In the genomic region with DNA sequence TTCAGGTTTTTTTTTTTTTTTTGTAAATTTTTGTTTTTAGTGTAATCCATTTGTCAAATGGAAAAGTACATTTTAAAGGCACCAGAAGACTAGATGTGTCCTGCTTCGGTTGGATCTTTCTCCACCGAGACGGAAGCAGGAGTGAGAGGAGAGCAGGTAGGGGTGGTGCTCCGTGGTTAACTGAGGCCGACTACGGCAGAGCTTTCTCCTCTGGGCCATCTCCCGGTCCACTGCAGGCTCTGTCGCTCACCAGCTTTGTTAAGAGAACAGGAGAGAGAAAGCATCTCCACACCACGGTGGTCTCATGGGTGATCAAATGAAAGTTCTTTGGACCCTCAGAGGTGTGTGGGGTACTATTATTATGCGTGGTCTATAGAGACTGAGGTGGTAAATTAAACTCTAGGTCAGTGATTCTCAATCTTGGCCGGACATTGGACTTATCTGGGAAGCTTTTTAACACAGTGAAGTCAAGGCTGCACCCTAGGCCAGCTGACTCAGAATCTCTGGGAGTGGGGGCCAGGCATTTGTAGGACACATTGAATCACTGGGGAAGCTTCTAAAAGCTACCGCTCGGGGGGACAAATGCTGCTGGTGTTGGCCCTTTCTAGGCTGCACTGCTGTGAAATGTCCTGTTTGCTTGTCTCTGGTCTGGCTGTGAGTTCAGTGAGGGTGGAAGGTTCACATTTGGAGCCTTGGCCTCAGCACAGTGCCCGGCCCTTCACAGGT, we compare ENCODE assay signal across 15 cellular contexts. TPM values are rescaled to one million over a fixed set of nuclear protein-coding genes. Genes with fewer than 3 reads are reported as not detected.
DNase-seq lines count a peak whose midpoint lies in the region; ATAC-seq, FAIRE-seq and TF ChIP-seq lines count a peak whose summit lies in the region.
"Had no signal": no experiment of that assay in that cellular context is flagged by ENCODE, and none has a peak within 500 bp of the region (broad histone marks: within the 10 kb centered on the region; RNA-seq: fewer than 3 reads in every experiment).

No MANE protein-coding gene starts in this region.

- H4K91ac ChIP-seq in neuronal stem cell (ENCODE audit: low read depth, low read length, poor library complexity) = no peak overlapping the region

- H3K36me3 ChIP-seq in adrenal gland (replicated peaks in 1 of 2) = no peaks in the 10 kb centered on the region
- H3K36me3 ChIP-seq in neuronal stem cell (replicated peaks in 1 of 2; ENCODE audit: control insufficient read depth in 2 of 2, insufficient read depth in 2 of 2, low read length in 2 of 2) = no peaks in the 10 kb centered on the region
- no peaks in the 10 kb centered on the region for H3K36me3 ChIP-seq in upper lobe of right lung

- H4K8ac ChIP-seq in neuronal stem cell (ENCODE audit: low read depth, low read length) = no peak overlapping the region

- H3K14ac ChIP-seq in neuronal stem cell (ENCODE audit: low read length) = no peak overlapping the region

- H3K4me2 ChIP-seq in neuronal stem cell (ENCODE audit: insufficient read depth, low read length, poor library complexity, severe bottlenecking) = no peak overlapping the region
- H3K4me2 ChIP-seq: GM23338 had no signal

- no peaks in the 10 kb centered on the region for H3K9me3 ChIP-seq in adrenal gland (replicated peaks in 1 of 3)
- no peaks in the 10 kb centered on the region for H3K9me3 ChIP-seq in neuronal stem cell (replicated peaks in 1 of 2; ENCODE audit: control insufficient read depth in 2 of 2, insufficient read depth in 1 of 2, low read depth in 1 of 2, low read length in 2 of 2)
- no peaks in the 10 kb centered on the region for H3K9me3 ChIP-seq in upper lobe of right lung

- DNase-seq in adrenal gland = peak; percentile 54 to 82 (median 79)
- DNase-seq in fibroblast of villous mesenchyme (ENCODE audit: low read depth) = peak; percentile 25
- DNase-seq in neuronal stem cell (ENCODE audit: low spot score) = no peak
- no peak for DNase-seq in upper lobe of right lung
- DNase-seq in RCC 7860 (ENCODE audit: low spot score) = no peak
- DNase-seq in NCI-H2107 (lab: John Stamatoyannopoulos, UW) = no peak
- DNase-seq: activated CD4-positive, CD25-positive, alpha-beta regulatory T cell treated with anti-CD3 and anti-CD28 coated beads, Interleukin-2, amount 50 U/mL, for 72 hours; activated gamma-delta T cell; GDM1; KG1; SIG-M5 had no signal

- peak overlapping the region; percentile 5 for H2BK15ac ChIP-seq in neuronal stem cell (ENCODE audit: low read length)

- WGBS in adrenal gland, 4 donors = 60 to 72% (median 64%) methylated on average over 12 to 14 of the region's 14 CpGs
- WGBS in neuronal stem cell (ENCODE audit: extremely low coverage in 2 of 2, insufficient read length in 2 of 2, insufficient replicate concordance in 1 of 2), 2 donors = no CpG with 5 or more reads among the region's 14 CpGs

- FAIRE-seq in RCC 7860 (lab: Jason Lieb, UNC) = no peak

- H3K27me3 ChIP-seq in adrenal gland = no peaks in the 10 kb centered on the region
- no peaks in the 10 kb centered on the region for H3K27me3 ChIP-seq in neuronal stem cell (ENCODE audit: control insufficient read depth in 3 of 3, insufficient read depth in 3 of 3, low read depth in 1 of 3, low read length in 3 of 3)
- H3K27me3 ChIP-seq in upper lobe of right lung = no peaks in the 10 kb centered on the region

- H3K18ac ChIP-seq in neuronal stem cell (ENCODE audit: low read length) = peak overlapping the region; percentile 45

- H2BK5ac ChIP-seq in neuronal stem cell (ENCODE audit: low read length) = peak overlapping the region; percentile 22

- H2BK120ac ChIP-seq in neuronal stem cell (ENCODE audit: low read depth, low read length) = no peak overlapping the region

- H3K4me1 ChIP-seq in adrenal gland (replicated peaks in 1 of 2) = peaks cover 30 to 57% of the 10 kb centered on the region in 2 donors
- peaks cover 30% of the 10 kb centered on the region in 2 donors for H3K4me1 ChIP-seq in neuronal stem cell (ENCODE audit: control insufficient read depth in 2 of 2, insufficient read depth in 1 of 2, low read depth in 1 of 2, low read length in 2 of 2)
- peaks cover 47% of the 10 kb centered on the region for H3K4me1 ChIP-seq in upper lobe of right lung

- H3K4me3 ChIP-seq in adrenal gland (no peak overlapping the region), fibroblast of villous mesenchyme (ENCODE audit: low read depth, low read length) (no peak overlapping the region), neuronal stem cell (ENCODE audit: low read length in 2 of 2) (no peak overlapping the region), upper lobe of right lung (no peak overlapping the region)
- H3K4me3 ChIP-seq: GM23338 had no signal

- no peak overlapping the region for H2AFZ ChIP-seq in neuronal stem cell (ENCODE audit: low read length)
- H2AFZ ChIP-seq: GM23338 had no signal

- TF ChIP-seq CTCF in adrenal gland (IDR thresholded peaks at IDR 0.05) (no peak), fibroblast of villous mesenchyme (IDR thresholded peaks at IDR 0.05; ENCODE audit: insufficient read depth, low read depth, low read length) (no peak), upper lobe of right lung (IDR thresholded peaks at IDR 0.05) (no peak)

- no peak overlapping the region for H2BK12ac ChIP-seq in neuronal stem cell (ENCODE audit: low read length)

- H3K79me1 ChIP-seq in neuronal stem cell (ENCODE audit: low read depth, low read length) = no peaks in the 10 kb centered on the region

- no peak overlapping the region for H3K9ac ChIP-seq in neuronal stem cell (ENCODE audit: low read depth, low read length, poor library complexity)

- TF ChIP-seq POLR2A in adrenal gland (IDR thresholded peaks at IDR 0.05) = no peak

- H3K27ac ChIP-seq in adrenal gland (peak overlapping the region in 2 of 5 donors; percentile 79 to 84), neuronal stem cell (replicated peaks; ENCODE audit: low read length) (no peak overlapping the region), upper lobe of right lung (peak overlapping the region; percentile 81)

- no peak overlapping the region for H3K23ac ChIP-seq in neuronal stem cell (ENCODE audit: low read depth, low read length, poor library complexity)

- intact Hi-C loops in adrenal gland (cut with DNase I) (no loop called here), upper lobe of right lung (cut with DNase I) (no loop called here)

- ATAC-seq in upper lobe of right lung (no peak), GM18907 (IDR thresholded peaks at IDR 0.05; ENCODE audit: unreplicated experiment) (no peak), GM19395 (IDR thresholded peaks at IDR 0.05; ENCODE audit: unreplicated experiment) (no peak)
- ATAC-seq: left colon had no signal

- H3K4ac ChIP-seq in neuronal stem cell (ENCODE audit: low read length) = no peak overlapping the region

- peak overlapping the region; percentile 39 for H2AK5ac ChIP-seq in neuronal stem cell (ENCODE audit: low read depth, low read length)

RNA-seq across cellular contexts. Expression of a gene that starts 25.0 kb away (rescaled TPM):
- 1 to 10 TPM in 1 of 8 donors, under 1 TPM in 6, not detected in 1; 0.04 to 1.9 (median 0.12) TPM for total RNA-seq in adrenal gland
- polyA plus RNA-seq in adrenal gland = under 1 TPM; 0.10 to 0.40 (median 0.29) TPM
- 0.43 and 0.64 TPM in 2 replicates for total RNA-seq in fibroblast of villous mesenchyme
- 0.71 TPM for polyA plus RNA-seq in neuronal stem cell (2013, experiment 1 of 2)
- 0.66 TPM for polyA plus RNA-seq in neuronal stem cell (2013, experiment 2 of 2)
- 1.4 TPM for total RNA-seq in upper lobe of right lung
- total RNA-seq: GM23338 had no signal
- polyA plus RNA-seq: GM23338 had no signal

Comparison
In these comparisons a context has a peak if more than half of its experiments do, and no peak if none do; other contexts are left out.
1. DNase-seq: peak in adrenal gland (7 of 7) and fibroblast of villous mesenchyme (single experiment); none in neuronal stem cell (single experiment), upper lobe of right lung (single experiment), RCC 7860 (single experiment) and NCI-H2107 (single experiment).